11 cellular contexts compared by ENCODE assay signal in genomic region chrX:13717697-13718483, GRCh38. TPM values are rescaled to one million over a fixed set of nuclear protein-coding genes. Genes with fewer than 3 reads are reported as not detected.
DNase-seq lines count a peak whose midpoint lies in the region; ATAC-seq and TF ChIP-seq lines count a peak whose summit lies in the region.
"Had no signal": no experiment of that assay in that cellular context is flagged by ENCODE, and none has a peak within 500 bp of the region (broad histone marks: within the 10 kb centered on the region; RNA-seq: fewer than 3 reads in every experiment).

No MANE protein-coding gene starts in this region.

- peaks cover 35% of the 10 kb centered on the region for H3K36me3 Mint-ChIP-seq in CD8-positive, alpha-beta T cell
- peaks cover 82% of the 10 kb centered on the region for H3K36me3 Mint-ChIP-seq in activated T-helper 17 cell treated with anti-CD3 and anti-CD28 coated beads, Interleukin-2, amount 50 U/mL, for 72 hours (ENCODE audit: low read depth)

- peaks cover 44% of the 10 kb centered on the region for H3K4me1 Mint-ChIP-seq in CD8-positive, alpha-beta T cell (ENCODE audit: low read depth)
- peaks cover 4% of the 10 kb centered on the region for H3K4me1 Mint-ChIP-seq in activated T-helper 17 cell treated with anti-CD3 and anti-CD28 coated beads, Interleukin-2, amount 50 U/mL, for 72 hours

- no peaks in the 10 kb centered on the region for H3K27me3 Mint-ChIP-seq in CD8-positive, alpha-beta T cell (ENCODE audit: low read depth)
- no peaks in the 10 kb centered on the region for H3K27me3 Mint-ChIP-seq in activated T-helper 17 cell treated with anti-CD3 and anti-CD28 coated beads, Interleukin-2, amount 50 U/mL, for 72 hours

- CTCF ChIA-PET in CD8-positive, alpha-beta T cell (lab: Charles Lee), result interaction anchor here (1.2 kb wide), 1 partner anchor 16 kb away, joined by 3 read pairs; the partner anchor contains the start of genes OFD1 and TRAPPC2

- H3K4me1 ChIP-seq in CD8-positive, alpha-beta T cell (ENCODE audit: insufficient read depth, low read length), result peaks cover 29% of the 10 kb centered on the region

- TF ChIP-seq CTCF in CD8-positive, alpha-beta T cell (IDR thresholded peaks at IDR 0.05), result no peak

- POLR2A ChIA-PET in CD8-positive, alpha-beta T cell (lab: Charles Lee), result interaction anchor here (4.0 kb wide), 1 partner anchor 17 kb away, joined by 21 read pairs; the partner anchor contains the start of genes OFD1 and TRAPPC2

- no peak overlapping the region for H3K27ac ChIP-seq in CD8-positive, alpha-beta T cell (ENCODE audit: low read depth, low read length)

- no peak for DNase-seq in CD8-positive, alpha-beta T cell
- DNase-seq in glomerular visceral epithelial cell (ENCODE audit: extremely low spot score) (peak; percentile 25), putamen (ENCODE audit: low spot score) (peak; percentile 18), NCI-H69 (lab: John Stamatoyannopoulos, UW) (no peak), D341Med (ENCODE audit: low spot score) (no peak), NCI-H510A (lab: John Stamatoyannopoulos, UW) (no peak)
- DNase-seq: left colon, NCI-H446 had no signal

- no peaks in the 10 kb centered on the region for H3K27me3 ChIP-seq in CD8-positive, alpha-beta T cell (ENCODE audit: insufficient read depth, low read length)

- no peak for ATAC-seq in CD8-positive, alpha-beta T cell
- peak; percentile 38 for ATAC-seq in activated T-helper 17 cell treated with anti-CD3 and anti-CD28 coated beads, Interleukin-2, amount 50 U/mL, for 72 hours (replicated peaks)
- ATAC-seq in HG02870 (IDR thresholded peaks at IDR 0.05; ENCODE audit: unreplicated experiment), result no peak
- ATAC-seq: HepG2 had no signal

- H3K4me3 Mint-ChIP-seq in CD8-positive, alpha-beta T cell, result peak overlapping the region; percentile 26
- no peak overlapping the region for H3K4me3 Mint-ChIP-seq in activated T-helper 17 cell treated with anti-CD3 and anti-CD28 coated beads, Interleukin-2, amount 50 U/mL, for 72 hours

- H3K27ac Mint-ChIP-seq in CD8-positive, alpha-beta T cell, result peak overlapping the region; percentile 85
- no peak overlapping the region for H3K27ac Mint-ChIP-seq in activated T-helper 17 cell treated with anti-CD3 and anti-CD28 coated beads, Interleukin-2, amount 50 U/mL, for 72 hours

- peaks cover 5% of the 10 kb centered on the region for H3K36me3 ChIP-seq in CD8-positive, alpha-beta T cell (ENCODE audit: insufficient read depth, low read length)

- H3K9me3 ChIP-seq in CD8-positive, alpha-beta T cell (ENCODE audit: low read length), result no peaks in the 10 kb centered on the region

- H3K9me3 Mint-ChIP-seq in CD8-positive, alpha-beta T cell, result no peaks in the 10 kb centered on the region
- no peaks in the 10 kb centered on the region for H3K9me3 Mint-ChIP-seq in activated T-helper 17 cell treated with anti-CD3 and anti-CD28 coated beads, Interleukin-2, amount 50 U/mL, for 72 hours

- no peak overlapping the region for H3K4me3 ChIP-seq in CD8-positive, alpha-beta T cell (ENCODE audit: low read depth, low read length)

- intact Hi-C loops in CD8-positive, alpha-beta T cell (cut with DNase I, micrococcal nuclease), result loop anchor here in 1 of 2 experiments (2.0 kb wide), 2 partner anchors 17 to 19 kb away; partner anchors contain the start of genes OFD1 and TRAPPC2

RNA-seq across cellular contexts. Expression of gene TRAPPC2, which starts 16.5 kb away (rescaled TPM):
- 10 to 100 TPM; 20.5 to 24.6 TPM for total RNA-seq in CD8-positive, alpha-beta T cell
- total RNA-seq in activated T-helper 17 cell treated with anti-CD3 and anti-CD28 coated beads, Interleukin-2, amount 50 U/mL, for 72 hours, result 10 to 100 TPM; 21.1 to 23.4 TPM

RNA-seq across cellular contexts. Expression of gene OFD1, which starts 16.7 kb away (rescaled TPM):
- 10 to 100 TPM; 49.2 to 56.7 TPM for total RNA-seq in CD8-positive, alpha-beta T cell
- 10 to 100 TPM; 27.8 to 61.7 TPM for total RNA-seq in activated T-helper 17 cell treated with anti-CD3 and anti-CD28 coated beads, Interleukin-2, amount 50 U/mL, for 72 hours

RNA-seq across cellular contexts. Expression of gene RAB9A, which starts 29.0 kb away (rescaled TPM):
- 10 to 100 TPM; 19.4 to 21.5 TPM for total RNA-seq in CD8-positive, alpha-beta T cell
- total RNA-seq in activated T-helper 17 cell treated with anti-CD3 and anti-CD28 coated beads, Interleukin-2, amount 50 U/mL, for 72 hours, result 10 to 100 TPM; 18.3 to 30.5 TPM

Comparison
In these comparisons a context has a peak if more than half of its experiments do, and no peak if none do; other contexts are left out.
1. DNase-seq: peak in glomerular visceral epithelial cell (single experiment) and putamen (single experiment); none in CD8-positive, alpha-beta T cell (0 of 7), NCI-H69 (single experiment), D341Med (single experiment) and NCI-H510A (single experiment).